34 cellular contexts compared by ENCODE assay signal in the genomic region with DNA sequence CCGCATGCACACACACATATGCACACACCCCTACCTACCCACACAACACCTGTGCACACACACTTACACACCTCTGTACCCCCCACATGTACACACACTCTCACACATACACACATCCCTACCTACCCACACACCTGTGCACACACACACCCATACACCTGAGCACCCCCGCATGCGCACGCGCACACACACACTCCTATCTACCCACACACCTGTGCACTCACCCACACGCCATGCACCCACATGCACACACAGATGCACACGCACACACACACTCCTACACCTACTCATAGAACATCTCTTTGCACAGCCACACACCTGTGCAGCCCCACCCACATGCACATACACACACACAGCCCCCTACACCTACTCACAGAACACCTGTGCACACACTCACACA. TPM values are rescaled to one million over a fixed set of nuclear protein-coding genes. Genes with fewer than 3 reads are reported as not detected.
"Had no signal": no experiment of that assay in that cellular context is flagged by ENCODE, and none has a peak within 500 bp of the region (broad histone marks: within the 10 kb centered on the region; RNA-seq: fewer than 3 reads in every experiment).

No MANE protein-coding gene starts in this region.

- H3K9me3 Mint-ChIP-seq: activated T-helper 1 cell treated with anti-CD3 and anti-CD28 coated beads, Interleukin-12 subunit alpha, Interleukin-12 subunit beta, Interleukin-2, Interleukin-4 antibody, amounts not matched to agents 30 ng/mL and 10 ng/mL and 1 ng/mL, durations not matched to agents 14 hours and 24 hours and 36 hours; memory B cell; naive thymus-derived CD8-positive, alpha-beta T cell had no signal

- H3K27me3 ChIP-seq: body of pancreas, cardiac muscle cell, colonic mucosa, testis, vagina had no signal

- FAIRE-seq: endometrium, kidney had no signal

- H3K4me1 Mint-ChIP-seq: immature natural killer cell had no signal

- H3K27ac ChIP-seq: body of pancreas, cardiac muscle cell, colonic mucosa, gastrocnemius medialis, testis, transverse colon, vagina, WERI-Rb-1 had no signal

- H3K36me3 ChIP-seq: cardiac muscle cell, colonic mucosa, gastrocnemius medialis, transverse colon, vagina, WERI-Rb-1 had no signal

- H3K4me3 Mint-ChIP-seq: activated T-helper 1 cell treated with anti-CD3 and anti-CD28 coated beads, Interleukin-12 subunit alpha, Interleukin-12 subunit beta, Interleukin-2, Interleukin-4 antibody, amounts not matched to agents 30 ng/mL and 10 ng/mL and 1 ng/mL, durations not matched to agents 14 hours and 24 hours and 36 hours; immature natural killer cell; memory B cell; naive thymus-derived CD8-positive, alpha-beta T cell; T-helper 17 cell had no signal

- H3K27ac Mint-ChIP-seq: activated T-helper 1 cell treated with anti-CD3 and anti-CD28 coated beads, Interleukin-12 subunit alpha, Interleukin-12 subunit beta, Interleukin-2, Interleukin-4 antibody, amounts not matched to agents 30 ng/mL and 10 ng/mL and 1 ng/mL, durations not matched to agents 14 hours and 24 hours and 36 hours; immature natural killer cell; memory B cell; naive thymus-derived CD8-positive, alpha-beta T cell; T-helper 17 cell had no signal

- H3K4me3 ChIP-seq: body of pancreas, cardiac muscle cell, colonic mucosa, gastrocnemius medialis, testis, transverse colon, vagina had no signal

- DNase-seq: activated CD4-positive, alpha-beta T cell treated with anti-CD3 and anti-CD28 coated beads for 48 hours; activated CD4-positive, alpha-beta T cell treated with anti-CD3 and anti-CD28 coated beads, Interleukin-2, amount 50 U/mL, for 48 hours; activated CD8-positive, alpha-beta memory T cell treated with anti-CD3 and anti-CD28 coated beads for 24 hours; activated CD8-positive, alpha-beta memory T cell treated with anti-CD3 and anti-CD28 coated beads, Interleukin-2, amount 50 U/mL, for 4 hours; activated effector memory CD4-positive, alpha-beta T cell treated with anti-CD3 and anti-CD28 coated beads, Interleukin-2, amount 50 U/mL, for 16 hours; activated naive CD4-positive, alpha-beta T cell treated with anti-CD3 and anti-CD28 coated beads, Interleukin-2, amount 50 U/mL, for 16 hours; activated T-cell treated with anti-CD3 and anti-CD28 coated beads, Interleukin-2, amount 50 U/mL, for 1 hour; anterior cingulate cortex; body of pancreas; cerebellar nuclear complex; colonic mucosa; effector CD8-positive, alpha-beta T cell; erythroblast; gastrocnemius medialis; head of caudate nucleus; hypothalamus; immature natural killer cell; kidney; left colon; midbrain; naive thymus-derived CD8-positive, alpha-beta T cell; right cardiac atrium; stimulated activated CD4-positive, alpha-beta T cell treated with anti-CD3 and anti-CD28 coated beads, Interleukin-2, amount 100 ng/mL, for 48 hours; stimulated activated naive CD8-positive, alpha-beta T cell treated with anti-CD3 and anti-CD28 coated beads, Interleukin-15, Interleukin-2, amounts not matched to agents 100 U/mL and 50 U/mL, for 24 hours; T-helper 17 cell; T1000; testis; transverse colon; WERI-Rb-1 had no signal

- H3K9me3 ChIP-seq: body of pancreas, colonic mucosa, gastrocnemius medialis, testis, transverse colon, vagina had no signal

- H3K36me3 Mint-ChIP-seq: immature natural killer cell; naive thymus-derived CD8-positive, alpha-beta T cell had no signal

- H3K4me1 ChIP-seq: body of pancreas, colonic mucosa, gastrocnemius medialis, testis, transverse colon, vagina had no signal

RNA-seq across cellular contexts. Expression of gene PADI2, which starts 15.5 kb away (rescaled TPM):
- total RNA-seq: activated T-helper 1 cell treated with anti-CD3 and anti-CD28 coated beads, Interleukin-12 subunit alpha, Interleukin-12 subunit beta, Interleukin-2, Interleukin-4 antibody, amounts not matched to agents 30 ng/mL and 10 ng/mL and 1 ng/mL, durations not matched to agents 14 hours and 24 hours and 36 hours; naive thymus-derived CD8-positive, alpha-beta T cell had no signal
